1 cellular context compared by ENCODE assay signal in the genomic region with DNA sequence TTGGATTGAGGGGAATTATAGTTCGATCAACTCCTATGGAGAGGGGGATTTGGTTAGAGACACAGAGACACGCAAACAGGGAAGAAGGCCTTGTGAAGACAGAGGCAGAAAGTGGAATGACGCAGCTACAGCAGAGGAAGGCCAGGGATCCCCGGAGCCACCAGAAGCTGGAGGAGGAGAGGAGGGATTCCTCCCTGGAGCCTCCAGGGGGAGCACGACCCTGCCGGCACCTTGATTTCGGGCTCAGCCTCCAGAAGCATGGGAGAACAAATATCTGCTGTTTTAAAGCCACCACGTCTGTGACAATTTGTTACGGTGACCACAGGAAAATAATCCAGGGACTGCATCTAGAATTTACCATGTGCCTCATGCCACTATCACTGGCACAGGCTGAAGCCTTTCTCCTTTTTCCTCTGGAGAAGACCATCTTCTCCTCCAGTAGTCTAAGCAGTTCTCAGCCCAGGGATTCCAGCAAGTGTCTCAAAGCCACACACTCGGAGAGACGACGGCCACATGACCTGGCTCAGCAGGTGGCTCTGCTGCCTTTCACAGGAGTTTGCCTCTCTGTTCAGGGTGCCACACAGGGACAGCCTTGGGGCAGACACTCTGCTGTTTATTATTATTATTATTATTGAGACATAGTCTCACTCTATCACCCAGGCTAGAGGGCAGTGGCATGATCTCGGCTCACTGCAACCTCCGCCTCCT.
TF ChIP-seq lines count a peak whose summit lies in the region.

No MANE protein-coding gene starts in this region.

TF ChIP-seq in HepG2, 621 proteins besides CTCF, POLR2A, EP300 and RAD21:
- TF ChIP-seq SMC3 (IDR thresholded peaks at IDR 0.05; ENCODE audit: low read length) (peak; percentile 74), GATAD2A (CRISPR knock-in tag; IDR thresholded peaks at IDR 0.05) (no peak), KDM2A (CRISPR knock-in tag; IDR thresholded peaks at IDR 0.05; ENCODE audit: borderline replicate concordance, low read depth) (peak; percentile 48; the same call in 1 of the 2 replicates), SRY (CRISPR knock-in tag; IDR thresholded peaks at IDR 0.05) (no peak), XRCC5 (optimal IDR thresholded peaks at IDR 0.05; ENCODE audit: low read length) (peak; percentile 87), ZNF263 (CRISPR knock-in tag; IDR thresholded peaks at IDR 0.05) (peak; percentile 81), ZNF768 (CRISPR knock-in tag; IDR thresholded peaks at IDR 0.05) (peak; percentile 54; the same call in 1 of the 2 replicates), STAG1 (CRISPR knock-in tag; IDR thresholded peaks at IDR 0.05) (peak; percentile 73)
- TF ChIP-seq, protein P1, sequence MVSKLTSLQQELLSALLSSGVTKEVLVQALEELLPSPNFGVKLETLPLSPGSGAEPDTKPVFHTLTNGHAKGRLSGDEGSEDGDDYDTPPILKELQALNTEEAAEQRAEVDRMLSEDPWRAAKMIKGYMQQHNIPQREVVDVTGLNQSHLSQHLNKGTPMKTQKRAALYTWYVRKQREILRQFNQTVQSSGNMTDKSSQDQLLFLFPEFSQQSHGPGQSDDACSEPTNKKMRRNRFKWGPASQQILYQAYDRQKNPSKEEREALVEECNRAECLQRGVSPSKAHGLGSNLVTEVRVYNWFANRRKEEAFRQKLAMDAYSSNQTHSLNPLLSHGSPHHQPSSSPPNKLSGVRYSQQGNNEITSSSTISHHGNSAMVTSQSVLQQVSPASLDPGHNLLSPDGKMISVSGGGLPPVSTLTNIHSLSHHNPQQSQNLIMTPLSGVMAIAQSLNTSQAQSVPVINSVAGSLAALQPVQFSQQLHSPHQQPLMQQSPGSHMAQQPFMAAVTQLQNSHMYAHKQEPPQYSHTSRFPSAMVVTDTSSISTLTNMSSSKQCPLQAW (CRISPR knock-in tag; IDR thresholded peaks at IDR 0.05) = 0 out of 2 replicates have a peak, but pooled peaks have one; percentile 27
- TF ChIP-seq, protein P2, sequence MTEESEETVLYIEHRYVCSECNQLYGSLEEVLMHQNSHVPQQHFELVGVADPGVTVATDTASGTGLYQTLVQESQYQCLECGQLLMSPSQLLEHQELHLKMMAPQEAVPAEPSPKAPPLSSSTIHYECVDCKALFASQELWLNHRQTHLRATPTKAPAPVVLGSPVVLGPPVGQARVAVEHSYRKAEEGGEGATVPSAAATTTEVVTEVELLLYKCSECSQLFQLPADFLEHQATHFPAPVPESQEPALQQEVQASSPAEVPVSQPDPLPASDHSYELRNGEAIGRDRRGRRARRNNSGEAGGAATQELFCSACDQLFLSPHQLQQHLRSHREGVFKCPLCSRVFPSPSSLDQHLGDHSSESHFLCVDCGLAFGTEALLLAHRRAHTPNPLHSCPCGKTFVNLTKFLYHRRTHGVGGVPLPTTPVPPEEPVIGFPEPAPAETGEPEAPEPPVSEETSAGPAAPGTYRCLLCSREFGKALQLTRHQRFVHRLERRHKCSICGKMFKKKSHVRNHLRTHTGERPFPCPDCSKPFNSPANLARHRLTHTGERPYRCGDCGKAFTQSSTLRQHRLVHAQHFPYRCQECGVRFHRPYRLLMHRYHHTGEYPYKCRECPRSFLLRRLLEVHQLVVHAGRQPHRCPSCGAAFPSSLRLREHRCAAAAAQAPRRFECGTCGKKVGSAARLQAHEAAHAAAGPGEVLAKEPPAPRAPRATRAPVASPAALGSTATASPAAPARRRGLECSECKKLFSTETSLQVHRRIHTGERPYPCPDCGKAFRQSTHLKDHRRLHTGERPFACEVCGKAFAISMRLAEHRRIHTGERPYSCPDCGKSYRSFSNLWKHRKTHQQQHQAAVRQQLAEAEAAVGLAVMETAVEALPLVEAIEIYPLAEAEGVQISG (CRISPR knock-in tag; IDR thresholded peaks at IDR 0.05) = peak; percentile 38; the same call in 1 of the 2 replicates
